Comparison of ENCODE assay signal across 15 cellular contexts in genomic region chr2:117956036-117956791, GRCh38. TPM values are rescaled to one million over a fixed set of nuclear protein-coding genes. Genes with fewer than 3 reads are reported as not detected.
A peak's percentile ranks its signal among the peaks of the same experiment; 100 is the strongest.
DNase-seq lines count a peak whose midpoint lies in the region; ATAC-seq and TF ChIP-seq lines count a peak whose summit lies in the region.
"Had no signal": no experiment of that assay in that cellular context is flagged by ENCODE, and none has a peak within 500 bp of the region (broad histone marks: within the 10 kb centered on the region; RNA-seq: fewer than 3 reads in every experiment).

No MANE protein-coding gene starts in this region.

- peak; percentile 12 for DNase-seq in ACHN
- DNase-seq in HFF-Myc (ENCODE audit: extremely low read depth, low read depth): no peak
- peak; percentile 53 for DNase-seq in amniotic epithelial cell (ENCODE audit: low read depth)
- no peak for DNase-seq in left lobe of liver (ENCODE audit: low spot score)
- DNase-seq in AML-193 (lab: John Stamatoyannopoulos, UW): no peak
- DNase-seq in COLO668 (lab: John Stamatoyannopoulos, UW; ENCODE audit: unreplicated experiment): no peak
- DNase-seq in SW 1271 (lab: John Stamatoyannopoulos, UW): no peak
- DNase-seq: activated CD8-positive, alpha-beta T cell treated with anti-CD3 and anti-CD28 coated beads, Interleukin-2, amount 10 ng/mL, durations not matched to agents 7 days and 5 days; amygdala; DND-41; MV-4-11; ovary; spleen had no signal

- H3K4me3 ChIP-seq in HFF-Myc (replicated peaks; ENCODE audit: low read depth, low read length): no peak overlapping the region
- H3K4me3 ChIP-seq: ovary, SK-N-MC, spleen had no signal

- peak; percentile 21 for TF ChIP-seq CTCF in HFF-Myc (IDR thresholded peaks at IDR 0.05; ENCODE audit: low read depth, low read length, missing control alignments)

- in situ Hi-C loops in ACHN (cut with HindIII; ENCODE audit: low pct_ligation_motif_present, low pct_unique_long_range_greater_than_20kb, low sequenced_read_pairs): no loop called here

- ATAC-seq in left lobe of liver (peak; percentile 34), GM21381 (IDR thresholded peaks at IDR 0.05; ENCODE audit: unreplicated experiment) (no peak)
- ATAC-seq: activated CD8-positive, alpha-beta T cell treated with anti-CD3 and anti-CD28 coated beads, Interleukin-2, amount 10 ng/mL, durations not matched to agents 7 days and 5 days had no signal

RNA-seq across cellular contexts. Expression of gene CCDC93, which starts 57.7 kb away (rescaled TPM):
- 12.1 TPM for total RNA-seq in left lobe of liver

Comparison
In these comparisons a context has a peak if more than half of its experiments do, and no peak if none do; other contexts are left out.
1. DNase-seq: peak in ACHN (single experiment) and amniotic epithelial cell (single experiment); none in HFF-Myc (single experiment), left lobe of liver (single experiment), AML-193 (0 of 2), COLO668 (single experiment) and SW 1271 (0 of 2).